21 cellular contexts compared by ENCODE assay signal in the genomic region with DNA sequence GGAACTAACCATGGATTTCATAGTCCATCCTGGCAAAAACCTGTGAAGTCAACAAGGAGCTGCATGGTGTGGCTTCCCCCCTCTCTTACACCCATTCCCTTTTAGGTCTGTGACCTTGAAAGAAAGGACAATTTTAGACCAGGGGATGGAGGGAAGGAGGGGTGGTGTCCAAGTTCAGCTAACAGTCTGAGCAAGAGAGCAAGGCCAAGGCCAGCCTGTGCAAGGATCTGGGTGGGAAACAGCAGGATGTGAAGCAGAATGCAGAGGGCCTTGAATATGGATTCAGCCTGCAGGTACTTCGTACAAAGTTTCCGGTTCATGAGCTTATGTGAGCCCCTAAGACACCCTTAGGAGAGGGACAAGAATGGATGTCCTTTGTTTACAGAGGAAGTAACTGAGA.
A peak's percentile ranks its signal among the peaks of the same experiment; 100 is the strongest.
DNase-seq lines count a peak whose midpoint lies in the region; TF ChIP-seq lines count a peak whose summit lies in the region.
"Had no signal": no experiment of that assay in that cellular context is flagged by ENCODE, and none has a peak within 500 bp of the region (broad histone marks: within the 10 kb centered on the region; RNA-seq: fewer than 3 reads in every experiment).

No MANE protein-coding gene starts in this region.

- H3K27me3 ChIP-seq in H9 (ENCODE audit: insufficient read depth, low read length): no peaks in the 10 kb centered on the region
- no peaks in the 10 kb centered on the region for H3K27me3 ChIP-seq in mesenchymal stem cell (ENCODE audit: control insufficient read depth in 1 of 2, insufficient read depth in 1 of 2, low read length in 2 of 2)
- no peaks in the 10 kb centered on the region for H3K27me3 ChIP-seq in endodermal cell (ENCODE audit: control insufficient read depth, insufficient read depth, low read length, poor library complexity, severe bottlenecking)
- H3K27me3 ChIP-seq: BE2C; BLaER1 treated with 17β-estradiol and CSF1 and Interleukin-3, amounts not matched to agents 10 nM and 100 nM had no signal

- no peak overlapping the region for H3T11ph ChIP-seq in H9 (ENCODE audit: low read length)

- H3K79me2 ChIP-seq in H9 (ENCODE audit: insufficient read depth, low read length): no peaks in the 10 kb centered on the region

- TF ChIP-seq CTCF in H9 (conservative IDR thresholded peaks at IDR 0.05) (no peak), osteocyte (IDR thresholded peaks at IDR 0.05) (no peak), endodermal cell (conservative IDR thresholded peaks at IDR 0.05) (no peak)

- no peak overlapping the region for H3K27ac ChIP-seq in H9 (ENCODE audit: insufficient read length, low read depth, low read length)
- no peak overlapping the region for H3K27ac ChIP-seq in mesenchymal stem cell (ENCODE audit: low read length, poor library complexity, severe bottlenecking)
- no peak overlapping the region for H3K27ac ChIP-seq in endodermal cell (ENCODE audit: low read depth, low read length)
- H3K27ac ChIP-seq: A549; BLaER1 treated with 17β-estradiol and CSF1 and Interleukin-3, amounts not matched to agents 10 nM and 100 nM had no signal

- H3K4me3 ChIP-seq in mesenchymal stem cell (ENCODE audit: insufficient read depth in 1 of 2, low read depth in 1 of 2, low read length in 2 of 2) (no peak overlapping the region), endodermal cell (ENCODE audit: low read length) (no peak overlapping the region)
- H3K4me3 ChIP-seq: A549; BLaER1 treated with 17β-estradiol and CSF1 and Interleukin-3, amounts not matched to agents 10 nM and 100 nM; GM23338; HAP-1 had no signal

- H3K4me3 Mint-ChIP-seq in H9: no peak overlapping the region
- no peak overlapping the region for H3K4me3 Mint-ChIP-seq in osteocyte (ENCODE audit: unreplicated experiment)
- no peak overlapping the region for H3K4me3 Mint-ChIP-seq in endodermal cell
- H3K4me3 Mint-ChIP-seq: CD4-positive, alpha-beta memory T cell; GM23338; HFFc6 had no signal

- H3K27ac Mint-ChIP-seq in H9 (no peak overlapping the region), osteocyte (ENCODE audit: unreplicated experiment) (no peak overlapping the region), endodermal cell (no peak overlapping the region)
- H3K27ac Mint-ChIP-seq: CD4-positive, alpha-beta memory T cell; GM23338; HFFc6 had no signal

- H3K9me3 Mint-ChIP-seq in H9: no peaks in the 10 kb centered on the region; a peak in 1 of 5 replicates
- H3K9me3 Mint-ChIP-seq in osteocyte (ENCODE audit: unreplicated experiment): peaks cover 3% of the 10 kb centered on the region
- peaks cover 5% of the 10 kb centered on the region for H3K9me3 Mint-ChIP-seq in endodermal cell
- H3K9me3 Mint-ChIP-seq: GM23338 had no signal

- H3K23ac ChIP-seq in H9 (ENCODE audit: insufficient read length, low read depth, low read length): no peak overlapping the region
- H3K23ac ChIP-seq in mesenchymal stem cell (ENCODE audit: low read length in 2 of 2): no peak overlapping the region

- no peak for DNase-seq in H9
- no peak for DNase-seq in mesenchymal stem cell
- DNase-seq in osteocyte (ENCODE audit: extremely low spot score, unreplicated experiment): peak; percentile 38
- no peak for DNase-seq in activated CD8-positive, alpha-beta memory T cell treated with anti-CD3 and anti-CD28 coated beads, Interleukin-2, amount 50 U/mL, for 48 hours
- no peak for DNase-seq in endodermal cell
- no peak for DNase-seq in stimulated activated CD4-positive, alpha-beta T cell treated with anti-CD3 and anti-CD28 coated beads, Interleukin-4, amount 100 ng/mL, for 1 hour
- DNase-seq: 8988T; ACHN; AML-193; BE2C; Calu3; CD4-positive, alpha-beta memory T cell; COR-L47; DMS53; DMS79 treated with DMSO at 0.1 percent for 48 hours; GF-D8; HFFc6 had no signal

- peaks cover 0 to 7% of the 10 kb centered on the region in 2 experiments for H3K36me3 ChIP-seq in mesenchymal stem cell (ENCODE audit: control insufficient read depth in 1 of 2, insufficient read depth in 2 of 2, low read depth in 1 of 2, low read length in 2 of 2)
- H3K36me3 ChIP-seq in endodermal cell (ENCODE audit: control insufficient read depth, insufficient read depth, low read length): no peaks in the 10 kb centered on the region
- H3K36me3 ChIP-seq: BE2C, HAP-1 had no signal

- H3K18ac ChIP-seq in H9 (ENCODE audit: insufficient read length, low read depth, low read length) (no peak overlapping the region), mesenchymal stem cell (ENCODE audit: low read depth in 1 of 2, low read length in 2 of 2) (no peak overlapping the region)

- no peak overlapping the region for H4K8ac ChIP-seq in H9 (replicated peaks; ENCODE audit: insufficient read length, low read depth, low read length)
- no peak overlapping the region for H4K8ac ChIP-seq in mesenchymal stem cell (ENCODE audit: low read length)

- H3K27me3 Mint-ChIP-seq in H9 (ENCODE audit: low read depth): no peaks in the 10 kb centered on the region
- no peaks in the 10 kb centered on the region for H3K27me3 Mint-ChIP-seq in osteocyte (ENCODE audit: unreplicated experiment)
- H3K27me3 Mint-ChIP-seq in endodermal cell (ENCODE audit: insufficient read depth): no peaks in the 10 kb centered on the region
- H3K27me3 Mint-ChIP-seq: CD4-positive, alpha-beta memory T cell had no signal

- peak overlapping the region; percentile 31; the same call in 1 of the 2 replicates for H3K14ac ChIP-seq in H9 (ENCODE audit: insufficient read depth, low read length)
- no peak overlapping the region for H3K14ac ChIP-seq in mesenchymal stem cell (ENCODE audit: low read length in 2 of 2)

- H2BK120ac ChIP-seq in H9 (ENCODE audit: low read depth, low read length, poor library complexity, severe bottlenecking) (no peak overlapping the region), mesenchymal stem cell (ENCODE audit: low read depth, low read length) (no peak overlapping the region)

- no peak overlapping the region for H2BK20ac ChIP-seq in H9 (ENCODE audit: low read depth, low read length, poor library complexity, severe bottlenecking)

- H4K91ac ChIP-seq in H9 (ENCODE audit: insufficient read length, low read depth, low read length) (no peak overlapping the region), mesenchymal stem cell (ENCODE audit: low read length) (no peak overlapping the region)

- WGBS in H9 (ENCODE audit: extremely low coverage, insufficient read length, low lambda C conversion rate): no CpG with 5 or more reads among the region's 2 CpGs
- WGBS in mesenchymal stem cell: 95% methylated on average over 2 of the region's 2 CpGs
- 93 to 95% methylated on average over 2 of the region's 2 CpGs for WGBS in endodermal cell (ENCODE audit: insufficient coverage in 1 of 2, insufficient read length in 1 of 2), 2 experiments

- H3K4me1 Mint-ChIP-seq in H9: peaks cover 10% of the 10 kb centered on the region in 2 experiments
- no peaks in the 10 kb centered on the region for H3K4me1 Mint-ChIP-seq in osteocyte (ENCODE audit: unreplicated experiment)
- peaks cover 31% of the 10 kb centered on the region for H3K4me1 Mint-ChIP-seq in endodermal cell
- H3K4me1 Mint-ChIP-seq: CD4-positive, alpha-beta memory T cell had no signal

- H3K4ac ChIP-seq in H9 (ENCODE audit: low read depth, low read length) (no peak overlapping the region), mesenchymal stem cell (ENCODE audit: low read depth in 1 of 2, low read length in 2 of 2) (no peak overlapping the region)

- no peak overlapping the region for H3K56ac ChIP-seq in H9 (ENCODE audit: insufficient read length, low read depth, low read length)

- H2AK5ac ChIP-seq in H9 (ENCODE audit: insufficient read length, low read length) (no peak overlapping the region), mesenchymal stem cell (ENCODE audit: low read length, severe bottlenecking) (peak overlapping the region; percentile 35)

- H3K4me1 ChIP-seq in H9 (ENCODE audit: insufficient read depth, low read length): no peaks in the 10 kb centered on the region
- H3K4me1 ChIP-seq in mesenchymal stem cell (ENCODE audit: control insufficient read depth, insufficient read depth, low read depth, low read length): peaks cover 15% of the 10 kb centered on the region
- peaks cover 21% of the 10 kb centered on the region for H3K4me1 ChIP-seq in endodermal cell (ENCODE audit: control insufficient read depth, insufficient read depth, low read length)
- H3K4me1 ChIP-seq: A549; BE2C; BLaER1 treated with 17β-estradiol and CSF1 and Interleukin-3, amounts not matched to agents 10 nM and 100 nM; HAP-1 had no signal

- H3K79me1 ChIP-seq in H9 (ENCODE audit: insufficient read depth, low read depth, low read length, poor library complexity, severe bottlenecking) (no peaks in the 10 kb centered on the region), mesenchymal stem cell (replicated peaks; ENCODE audit: low read length, poor library complexity, severe bottlenecking) (no peaks in the 10 kb centered on the region)

- no peak overlapping the region for H3K9ac ChIP-seq in H9 (ENCODE audit: extremely low read depth, insufficient read length, low read length)
- H3K9ac ChIP-seq in mesenchymal stem cell (ENCODE audit: low read length): no peak overlapping the region
- no peak overlapping the region for H3K9ac ChIP-seq in endodermal cell (ENCODE audit: extremely low read depth, low read length, poor library complexity, severe bottlenecking)
- H3K9ac ChIP-seq: BLaER1 treated with 17β-estradiol and CSF1 and Interleukin-3, amounts not matched to agents 10 nM and 100 nM had no signal

- H3K23me2 ChIP-seq in H9 (ENCODE audit: insufficient read length, low read depth, low read length, poor library complexity, severe bottlenecking): no peaks in the 10 kb centered on the region

- H3K36me3 Mint-ChIP-seq in H9 (ENCODE audit: insufficient read depth in 1 of 3, low read depth in 3 of 3) (peaks cover 0 to 11% (median 6%) of the 10 kb centered on the region in 3 experiments; a peak in 4 of 7 replicates), osteocyte (ENCODE audit: unreplicated experiment) (no peaks in the 10 kb centered on the region), endodermal cell (ENCODE audit: low read depth) (peaks cover 10% of the 10 kb centered on the region)

- no peak overlapping the region for H4K5ac ChIP-seq in H9 (ENCODE audit: insufficient read length, low read depth, low read length)

- H2AFZ ChIP-seq in H9 (ENCODE audit: low read length) (no peak overlapping the region), mesenchymal stem cell (ENCODE audit: low read depth, low read length) (no peak overlapping the region)
- H2AFZ ChIP-seq: GM23338 had no signal

- H2BK5ac ChIP-seq in H9 (ENCODE audit: insufficient read length, low read length) (no peak overlapping the region), mesenchymal stem cell (ENCODE audit: low read depth, low read length, poor library complexity, severe bottlenecking) (no peak overlapping the region)

- H4K20me1 ChIP-seq in H9 (ENCODE audit: control insufficient read depth, insufficient read depth, insufficient read length): no peaks in the 10 kb centered on the region
- H4K20me1 ChIP-seq: BLaER1 treated with 17β-estradiol and CSF1 and Interleukin-3, amounts not matched to agents 10 nM and 100 nM had no signal

- no peak overlapping the region for H2BK12ac ChIP-seq in H9 (ENCODE audit: insufficient read length, low read depth, low read length)
- no peak overlapping the region for H2BK12ac ChIP-seq in mesenchymal stem cell (ENCODE audit: low read length in 2 of 2)

- H3K4me2 ChIP-seq in H9 (ENCODE audit: insufficient read depth, insufficient read length, low read length): no peak overlapping the region
- no peak overlapping the region for H3K4me2 ChIP-seq in mesenchymal stem cell (ENCODE audit: low read length, poor library complexity, severe bottlenecking)
- H3K4me2 ChIP-seq: A549; BLaER1 treated with 17β-estradiol and CSF1 and Interleukin-3, amounts not matched to agents 10 nM and 100 nM; GM23338 had no signal

- H2BK15ac ChIP-seq in H9 (ENCODE audit: low read depth, low read length) (no peak overlapping the region), mesenchymal stem cell (ENCODE audit: low read depth, poor library complexity, severe bottlenecking) (no peak overlapping the region)

- H3K9me3 ChIP-seq in H9 (ENCODE audit: control insufficient read depth, low read depth, low read length): no peaks in the 10 kb centered on the region
- no peaks in the 10 kb centered on the region for H3K9me3 ChIP-seq in mesenchymal stem cell (ENCODE audit: control insufficient read depth, low read length)
- no peaks in the 10 kb centered on the region for H3K9me3 ChIP-seq in endodermal cell (ENCODE audit: control insufficient read depth, low read length)
- H3K9me3 ChIP-seq: A549, BE2C, HAP-1 had no signal
